ENCODE assay signal across 10 cellular contexts in the genomic region with DNA sequence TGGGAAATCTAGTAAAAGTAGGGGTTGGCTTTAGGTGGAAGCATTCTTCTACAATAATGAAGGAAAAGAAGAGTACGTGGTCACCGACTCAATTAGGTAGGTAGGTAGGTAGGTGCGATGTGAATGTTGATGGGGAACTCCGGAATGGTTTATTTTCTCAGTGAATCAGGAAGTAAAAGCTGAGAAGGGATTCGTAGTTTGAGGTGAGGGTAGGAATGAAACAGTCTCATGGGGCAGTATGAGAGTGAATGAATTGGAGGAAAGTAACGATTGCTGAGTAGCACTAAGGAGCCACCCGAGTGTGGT. TPM values are rescaled to one million over a fixed set of nuclear protein-coding genes. Genes with fewer than 3 reads are reported as not detected.
DNase-seq lines count a peak whose midpoint lies in the region; ATAC-seq, FAIRE-seq and TF ChIP-seq lines count a peak whose summit lies in the region.
"Had no signal": no experiment of that assay in that cellular context is flagged by ENCODE, and none has a peak within 500 bp of the region (broad histone marks: within the 10 kb centered on the region; RNA-seq: fewer than 3 reads in every experiment).

No MANE protein-coding gene starts in this region.

- TF ChIP-seq CTCF in AG04449 (IDR thresholded peaks at IDR 0.05; ENCODE audit: insufficient read depth, low read length, missing control alignments), result no peak
- TF ChIP-seq CTCF in bronchial epithelial cell (IDR thresholded peaks at IDR 0.05; ENCODE audit: insufficient read depth, low read length, severe bottlenecking), result no peak

- H3K4me1 ChIP-seq in mucosa of rectum (ENCODE audit: control insufficient read depth in 2 of 2, insufficient read depth in 2 of 2, low read length in 2 of 2), result peaks cover 9 to 17% of the 10 kb centered on the region in 2 donors

- CTCF ChIA-PET in AG04449 (lab: Yijun Ruan, JAX), result interaction anchor here (0.7 to 5.0 kb wide), 26 partner anchors 11 to 163 kb away, joined by 3 to 49 read pairs (median 4); a partner anchor contains a TSS

- H3K9ac ChIP-seq in mucosa of rectum (ENCODE audit: low read depth in 1 of 2, low read length in 2 of 2), result peak overlapping the region; percentile 32 to 72

- H3K27me3 ChIP-seq in bronchial epithelial cell (ENCODE audit: control insufficient read depth, insufficient read depth, low read length) (no peaks in the 10 kb centered on the region), mucosa of rectum (ENCODE audit: control insufficient read depth in 2 of 2, insufficient read depth in 2 of 2, low read length in 2 of 2) (no peaks in the 10 kb centered on the region)

- no peak for DNase-seq in AG04449 (ENCODE audit: low read depth, low spot score)
- DNase-seq in bronchial epithelial cell (ENCODE audit: low read depth), result no peak
- no peak for DNase-seq in SHP77 treated with DMSO at 0.1 percent for 48 hours (lab: John Stamatoyannopoulos, UW)
- no peak for DNase-seq in NCI-H2029 treated with DMSO at 0.1 percent for 48 hours (lab: John Stamatoyannopoulos, UW)

- POLR2A ChIA-PET in AG04449 (lab: Yijun Ruan, JAX), result interaction anchor here (1.0 to 1.1 kb wide), 2 partner anchors 13 to 14 kb away, joined by 3 to 4 read pairs; a partner anchor contains a TSS

- no peaks in the 10 kb centered on the region for H3K9me3 ChIP-seq in mucosa of rectum (ENCODE audit: control insufficient read depth in 2 of 2, low read length in 2 of 2)

- no peak for FAIRE-seq in bronchial epithelial cell (lab: Jason Lieb, UNC)

- ATAC-seq in HG02981 (IDR thresholded peaks at IDR 0.05; ENCODE audit: unreplicated experiment) (peak; percentile 2), HG03159 (IDR thresholded peaks at IDR 0.05; ENCODE audit: unreplicated experiment) (no peak), HG03442 (IDR thresholded peaks at IDR 0.05; ENCODE audit: unreplicated experiment) (no peak)

- H3K4me3 ChIP-seq in AG04449 (ENCODE audit: low read depth, low read length) (peak overlapping the region; percentile 46), bronchial epithelial cell (ENCODE audit: low read depth, low read length) (peak overlapping the region; percentile 14), mucosa of rectum (ENCODE audit: low read length in 2 of 2) (peak overlapping the region; percentile 56 to 81)
- H3K4me3 ChIP-seq: lung had no signal

- peaks cover 25% of the 10 kb centered on the region for H3K36me3 ChIP-seq in bronchial epithelial cell (ENCODE audit: control insufficient read depth, insufficient read depth, low read length)
- peaks cover 29 to 32% of the 10 kb centered on the region in 2 donors for H3K36me3 ChIP-seq in mucosa of rectum (ENCODE audit: control insufficient read depth in 2 of 2, insufficient read depth in 2 of 2, low read length in 2 of 2)

- peak overlapping the region; percentile 93 to 96 for H3K27ac ChIP-seq in mucosa of rectum (ENCODE audit: low read depth in 2 of 2, low read length in 2 of 2)

RNA-seq across cellular contexts. Expression of a gene that starts 13.9 kb away (rescaled TPM):
- 21.9 and 26.4 TPM in 2 replicates for total RNA-seq in bronchial epithelial cell

RNA-seq across cellular contexts. Expression of a gene that starts 14.4 kb away (rescaled TPM):
- total RNA-seq in bronchial epithelial cell, result 0.13 and 1.3 TPM in 2 replicates

RNA-seq across cellular contexts. Expression of a gene that starts 20.0 kb away (rescaled TPM):
- total RNA-seq in bronchial epithelial cell, result 1.3 and 2.0 TPM in 2 replicates
- total RNA-seq: activated T-cell treated with anti-CD3 and anti-CD28 coated beads, Interleukin-2, amount 50 U/mL, for 4 hours had no signal

RNA-seq across cellular contexts. Expression of a gene that starts 24.4 kb away (rescaled TPM):
- 2.1 and 4.4 TPM in 2 replicates for total RNA-seq in bronchial epithelial cell

RNA-seq across cellular contexts. Expression of a gene that starts 37.9 kb away (rescaled TPM):
- total RNA-seq in bronchial epithelial cell, result 20.2 and 24.2 TPM in 2 replicates

Comparison
In these comparisons a context has a peak if more than half of its experiments do, and no peak if none do; other contexts are left out.
1. H3K4me3 ChIP-seq: peak in every context shown above with its lines; median percentile 68 in mucosa of rectum; 46 in AG04449; 14 in bronchial epithelial cell.